6 cellular contexts compared by ENCODE assay signal in the genomic region with DNA sequence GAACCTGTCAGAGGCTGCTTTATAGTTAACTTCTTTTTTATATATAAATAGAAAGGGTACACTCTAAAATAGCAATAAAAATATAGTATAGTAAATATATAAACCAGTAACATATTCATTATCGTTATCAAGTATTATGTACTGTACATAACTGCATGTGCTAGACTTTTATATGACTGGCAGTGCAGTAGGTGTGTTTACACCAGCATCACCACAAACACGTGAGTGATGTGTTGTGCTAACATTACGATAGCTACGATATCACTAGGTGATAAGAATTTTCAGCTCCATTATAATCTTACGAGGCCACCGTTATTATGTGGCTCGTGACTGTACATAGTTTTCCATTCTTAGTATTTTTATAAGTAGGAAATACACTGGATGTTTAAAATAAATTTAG. TPM values are rescaled to one million over a fixed set of nuclear protein-coding genes. Genes with fewer than 3 reads are reported as not detected.
"Had no signal": no experiment of that assay in that cellular context is flagged by ENCODE, and none has a peak within 500 bp of the region (broad histone marks: within the 10 kb centered on the region; RNA-seq: fewer than 3 reads in every experiment).

No MANE protein-coding gene starts in this region.

- H3K4me3 ChIP-seq: GM23338 had no signal

- H2AFZ ChIP-seq: GM23338 had no signal

- H3K27ac ChIP-seq: HL-60 had no signal

- DNase-seq: H9 had no signal

- FAIRE-seq: H1, H54, HepG2 had no signal

- ATAC-seq: GM23338, HepG2 had no signal

- H3K4me2 ChIP-seq: GM23338 had no signal

RNA-seq across cellular contexts. Expression of a gene that starts 43.8 kb away (rescaled TPM):
- polyA plus RNA-seq: HepG2 had no signal
